Comparison of ENCODE assay signal across 14 cellular contexts in the genomic region with DNA sequence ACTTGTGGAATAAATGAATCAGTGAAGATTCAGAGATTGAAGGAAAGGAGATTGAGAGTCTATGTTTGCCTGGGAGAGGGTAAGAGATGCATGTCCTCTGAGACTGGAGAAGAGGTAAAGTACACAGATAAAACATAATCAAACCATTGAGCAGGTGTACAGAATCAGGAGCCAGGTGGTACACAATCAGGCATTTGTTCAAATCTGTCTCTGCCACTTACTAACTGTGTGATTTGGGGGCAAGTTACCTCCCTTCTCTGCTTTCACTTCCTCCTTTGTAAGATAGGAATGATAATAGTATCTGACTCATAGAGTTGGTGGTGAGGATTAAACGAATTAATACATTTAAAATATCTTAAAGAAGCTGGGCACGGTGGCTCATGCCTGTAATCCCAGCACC.
DNase-seq lines count a peak whose midpoint lies in the region; ATAC-seq, FAIRE-seq and TF ChIP-seq lines count a peak whose summit lies in the region.
"Had no signal": no experiment of that assay in that cellular context is flagged by ENCODE, and none has a peak within 500 bp of the region (broad histone marks: within the 10 kb centered on the region; RNA-seq: fewer than 3 reads in every experiment).

No MANE protein-coding gene starts in this region.

- H3K9me3 ChIP-seq in RWPE2 (ENCODE audit: severe bottlenecking) = no peaks in the 10 kb centered on the region
- H3K9me3 ChIP-seq: thyroid gland had no signal

- no peaks in the 10 kb centered on the region for H3K9me3 Mint-ChIP-seq in activated CD4-positive, alpha-beta T cell treated with anti-CD3 and anti-CD28 coated beads, Interleukin-2, amount 10 ng/mL, durations not matched to agents 7 days and 5 days

- FAIRE-seq in GM12891 (lab: Jason Lieb, UNC) = peak; percentile 87

- ATAC-seq in GM21360 (IDR thresholded peaks at IDR 0.05; ENCODE audit: unreplicated experiment) (peak; percentile 77), HG03469 (IDR thresholded peaks at IDR 0.05; ENCODE audit: unreplicated experiment) (peak; percentile 58), RWPE2 (ENCODE audit: low read depth) (peak; percentile 36; the same call in 2 of the 3 replicates), HG03095 (IDR thresholded peaks at IDR 0.05; ENCODE audit: unreplicated experiment) (no peak)
- ATAC-seq: left colon had no signal

- peaks cover 18% of the 10 kb centered on the region for H3K27me3 Mint-ChIP-seq in activated CD4-positive, alpha-beta T cell treated with anti-CD3 and anti-CD28 coated beads, Interleukin-2, amount 10 ng/mL, durations not matched to agents 7 days and 5 days

- TF ChIP-seq CTCF in RWPE2 (IDR thresholded peaks at IDR 0.05; ENCODE audit: poor library complexity, severe bottlenecking) (no peak), RWPE1 (conservative IDR thresholded peaks at IDR 0.05; ENCODE audit: low read depth) (no peak)

- no peaks in the 10 kb centered on the region for H3K27me3 ChIP-seq in RWPE2 (ENCODE audit: insufficient read depth, poor library complexity, severe bottlenecking)
- H3K27me3 ChIP-seq: thyroid gland had no signal

- no peak for TF ChIP-seq POLR2A in GM12891 (IDR thresholded peaks at IDR 0.05; ENCODE audit: low read depth, low read length)

- no peak overlapping the region for H3K4me3 ChIP-seq in RWPE2 (ENCODE audit: severe bottlenecking)
- H3K4me3 ChIP-seq: thyroid gland had no signal

- CTCF ChIA-PET in activated CD4-positive, alpha-beta T cell treated with anti-CD3 and anti-CD28 coated beads, Interleukin-2, amount 10 ng/mL, durations not matched to agents 7 days and 5 days (lab: Charles Lee) = no interaction called here
- CTCF ChIA-PET in RWPE1 (lab: Yijun Ruan, JAX) = no interaction called here

- no peak overlapping the region for H3K4me3 Mint-ChIP-seq in activated CD4-positive, alpha-beta T cell treated with anti-CD3 and anti-CD28 coated beads, Interleukin-2, amount 10 ng/mL, durations not matched to agents 7 days and 5 days
- H3K4me3 Mint-ChIP-seq: CD4-positive, CD25-positive, alpha-beta regulatory T cell had no signal

- no peak overlapping the region for H3K27ac Mint-ChIP-seq in activated CD4-positive, alpha-beta T cell treated with anti-CD3 and anti-CD28 coated beads, Interleukin-2, amount 10 ng/mL, durations not matched to agents 7 days and 5 days
- H3K27ac Mint-ChIP-seq: CD4-positive, CD25-positive, alpha-beta regulatory T cell had no signal

- peaks cover 7% of the 10 kb centered on the region for H3K4me1 Mint-ChIP-seq in activated CD4-positive, alpha-beta T cell treated with anti-CD3 and anti-CD28 coated beads, Interleukin-2, amount 10 ng/mL, durations not matched to agents 7 days and 5 days

- no peaks in the 10 kb centered on the region for H3K4me1 ChIP-seq in RWPE2 (ENCODE audit: insufficient read depth, poor library complexity, severe bottlenecking)
- H3K4me1 ChIP-seq: thyroid gland had no signal

- POLR2A ChIA-PET in activated CD4-positive, alpha-beta T cell treated with anti-CD3 and anti-CD28 coated beads, Interleukin-2, amount 10 ng/mL, durations not matched to agents 7 days and 5 days (lab: Charles Lee) = no interaction called here
- POLR2A ChIA-PET in RWPE1 (lab: Yijun Ruan, JAX; ENCODE audit: low non-redundant PET) = no interaction called here

- DNase-seq in GM12891 (ENCODE audit: insufficient read length, low spot score) = no peak
- no peak for DNase-seq in RWPE2 (ENCODE audit: low spot score)
- DNase-seq in activated CD4-positive, alpha-beta T cell treated with anti-CD3 and anti-CD28 coated beads, Interleukin-2, amount 10 ng/mL, durations not matched to agents 7 days and 5 days = no peak
- no peak for DNase-seq in RWPE1 (ENCODE audit: low spot score)
- no peak for DNase-seq in NCI-H526 (lab: John Stamatoyannopoulos, UW)
- DNase-seq: CD4-positive, CD25-positive, alpha-beta regulatory T cell; left colon; NCI-H2081 treated with DMSO at 0.1 percent for 48 hours; SW 1271; thyroid gland had no signal

- H3K36me3 Mint-ChIP-seq in activated CD4-positive, alpha-beta T cell treated with anti-CD3 and anti-CD28 coated beads, Interleukin-2, amount 10 ng/mL, durations not matched to agents 7 days and 5 days (ENCODE audit: low read depth) = no peaks in the 10 kb centered on the region
- H3K36me3 Mint-ChIP-seq: CD4-positive, CD25-positive, alpha-beta regulatory T cell had no signal

- H3K27ac ChIP-seq in RWPE2 (ENCODE audit: poor library complexity, severe bottlenecking) (no peak overlapping the region), RWPE1 (no peak overlapping the region)
- H3K27ac ChIP-seq: HL-60, thyroid gland had no signal

- H3K36me3 ChIP-seq in RWPE2 (ENCODE audit: low read depth) = no peaks in the 10 kb centered on the region
- H3K36me3 ChIP-seq: thyroid gland had no signal

TF ChIP-seq in GM12891, 5 proteins besides CTCF, POLR2A, EP300 and RAD21:
- TF ChIP-seq TAF1 (IDR thresholded peaks at IDR 0.05; ENCODE audit: low read depth, low read length) = no peak
- no peak for TF ChIP-seq POLR2AphosphoS5 (IDR thresholded peaks at IDR 0.05; ENCODE audit: low read depth, low read length)
- TF ChIP-seq SPI1 (IDR thresholded peaks at IDR 0.05; ENCODE audit: low read depth, low read length) = peak; percentile 94
